In genomic region chr6:3189192-3189591, GRCh38 we compare ENCODE assay signal across 2 cellular contexts.
TF ChIP-seq lines count a peak whose summit lies in the region.
"Not testable (repeated sequence)": the region's sequence is repeated elsewhere in the genome, so short reads cannot be mapped to it uniquely, and the experiment has no call there.

No MANE protein-coding gene starts in this region.

TF ChIP-seq in HEK293T, 16 proteins besides CTCF, POLR2A, EP300 and RAD21:
- 0 out of 2 replicates have a peak, but pooled peaks have one; percentile 20 for TF ChIP-seq PKNOX1 (IDR thresholded peaks at IDR 0.05)

TF ChIP-seq in K562, 482 proteins besides CTCF, POLR2A, EP300 and RAD21 (continued from another document):
- TF ChIP-seq EGR1 (conservative IDR thresholded peaks at IDR 0.05) (peak; percentile 68), ATF3 (IDR thresholded peaks at IDR 0.05) (peak; percentile 70), FOSL1 (tag; conservative IDR thresholded peaks at IDR 0.05) (0 out of 2 replicates have a peak, but pooled peaks have one; percentile 12)
- not testable (repeated sequence) for TF ChIP-seq ATF3 (CRISPR knock-in tag; conservative IDR thresholded peaks at IDR 0.05)
TF ChIP-seq in K562: peak in this region for 7; not testable (repeated sequence) for 475.
